ENCODE assay signal across 16 cellular contexts in genomic region chr1:9625761-9626160, GRCh38. TPM values are rescaled to one million over a fixed set of nuclear protein-coding genes. Genes with fewer than 3 reads are reported as not detected.
DNase-seq lines count a peak whose midpoint lies in the region; ATAC-seq and TF ChIP-seq lines count a peak whose summit lies in the region.
"Had no signal": no experiment of that assay in that cellular context is flagged by ENCODE, and none has a peak within 500 bp of the region (broad histone marks: within the 10 kb centered on the region; RNA-seq: fewer than 3 reads in every experiment).

No MANE protein-coding gene starts in this region.

- DNase-seq in activated CD4-positive, alpha-beta T cell treated with anti-CD3 and anti-CD28 coated beads for 36 hours: peak; percentile 15
- no peak for DNase-seq in activated CD4-positive, alpha-beta T cell treated with anti-CD3 and anti-CD28 coated beads, Interleukin-2, amount 50 U/mL, for 4 hours
- DNase-seq in GM20000 (ENCODE audit: low spot score): peak; percentile 17
- no peak for DNase-seq in activated CD4-positive, alpha-beta memory T cell treated with anti-CD3 and anti-CD28 coated beads for 36 hours
- DNase-seq in naive thymus-derived CD8-positive, alpha-beta T cell: no peak
- DNase-seq in activated CD4-positive, CD25-positive, alpha-beta regulatory T cell (lab: John Stamatoyannopoulos, UW): no peak
- DNase-seq in retina: no peak
- no peak for DNase-seq in GM03348 (ENCODE audit: low spot score)
- DNase-seq: caudate nucleus, endodermal cell, hypothalamus, NCI-H1694, NCI-H446, ovary, SJCRH30, small intestine had no signal

- intact Hi-C loops in activated CD4-positive, alpha-beta T cell treated with anti-CD3 and anti-CD28 coated beads for 36 hours (cut with DNase I, micrococcal nuclease): loop anchor here (2.0 to 5.0 kb wide), 4 partner anchors 47 to 407 kb away; partner anchors contain the start of gene UBE4B (in 1 of the 2)
- intact Hi-C loops in activated CD4-positive, alpha-beta memory T cell treated with anti-CD3 and anti-CD28 coated beads for 36 hours (cut with micrococcal nuclease): loop anchor here (2.0 kb wide), 1 partner anchor 657 kb away; no protein-coding TSS in a partner anchor

- H3K4me1 Mint-ChIP-seq in activated CD4-positive, alpha-beta T cell treated with anti-CD3 and anti-CD28 coated beads for 36 hours: peaks cover 29% of the 10 kb centered on the region
- peaks cover 29% of the 10 kb centered on the region for H3K4me1 Mint-ChIP-seq in activated CD4-positive, alpha-beta memory T cell treated with anti-CD3 and anti-CD28 coated beads for 36 hours (ENCODE audit: low read depth)
- H3K4me1 Mint-ChIP-seq in naive thymus-derived CD8-positive, alpha-beta T cell: peaks cover 18 to 44% (median 28%) of the 10 kb centered on the region in 4 donors
- H3K4me1 Mint-ChIP-seq: endodermal cell had no signal

- H3K9me3 Mint-ChIP-seq in activated CD4-positive, alpha-beta T cell treated with anti-CD3 and anti-CD28 coated beads for 36 hours (ENCODE audit: low read depth): no peaks in the 10 kb centered on the region
- no peaks in the 10 kb centered on the region for H3K9me3 Mint-ChIP-seq in activated CD4-positive, alpha-beta memory T cell treated with anti-CD3 and anti-CD28 coated beads for 36 hours
- no peaks in the 10 kb centered on the region for H3K9me3 Mint-ChIP-seq in naive thymus-derived CD8-positive, alpha-beta T cell
- H3K9me3 Mint-ChIP-seq: endodermal cell had no signal

- TF ChIP-seq CTCF in GM20000 (IDR thresholded peaks at IDR 0.05; ENCODE audit: extremely low read depth, missing control alignments): no peak

- POLR2A ChIA-PET in activated CD4-positive, alpha-beta T cell treated with anti-CD3 and anti-CD28 coated beads for 36 hours (lab: Charles Lee): no interaction called here
- POLR2A ChIA-PET in activated CD4-positive, alpha-beta memory T cell treated with anti-CD3 and anti-CD28 coated beads for 36 hours (lab: Charles Lee): interaction anchor here (0.9 to 6.6 kb wide), 6 partner anchors 27 to 92 kb away, joined by 3 to 114 read pairs (median 4); partner anchors contain the start of gene PIK3CD
- POLR2A ChIA-PET in naive thymus-derived CD8-positive, alpha-beta T cell (lab: Charles Lee): interaction anchor here (0.7 to 28.5 kb wide), 7 partner anchors 34 to 159 kb away, joined by 3 to 1921 read pairs (median 19); partner anchors contain the start of gene PIK3CD

- peak overlapping the region; percentile 87 for H3K4me3 Mint-ChIP-seq in activated CD4-positive, alpha-beta T cell treated with anti-CD3 and anti-CD28 coated beads for 36 hours
- peak overlapping the region; percentile 87 for H3K4me3 Mint-ChIP-seq in activated CD4-positive, alpha-beta memory T cell treated with anti-CD3 and anti-CD28 coated beads for 36 hours
- peak overlapping the region; percentile 76 to 100 (median 92) for H3K4me3 Mint-ChIP-seq in naive thymus-derived CD8-positive, alpha-beta T cell
- H3K4me3 Mint-ChIP-seq: endodermal cell had no signal

- H3K27me3 Mint-ChIP-seq in activated CD4-positive, alpha-beta T cell treated with anti-CD3 and anti-CD28 coated beads for 36 hours: peaks cover 2% of the 10 kb centered on the region
- H3K27me3 Mint-ChIP-seq in activated CD4-positive, alpha-beta memory T cell treated with anti-CD3 and anti-CD28 coated beads for 36 hours: peaks cover 5% of the 10 kb centered on the region
- H3K27me3 Mint-ChIP-seq in naive thymus-derived CD8-positive, alpha-beta T cell: peaks cover 0 to 4% (median 0%) of the 10 kb centered on the region in 5 donors

- ATAC-seq in activated CD4-positive, alpha-beta T cell treated with anti-CD3 and anti-CD28 coated beads for 36 hours: no peak
- ATAC-seq in naive thymus-derived CD8-positive, alpha-beta T cell: no peak

- CTCF ChIA-PET in activated CD4-positive, alpha-beta T cell treated with anti-CD3 and anti-CD28 coated beads for 36 hours (lab: Charles Lee): interaction anchor here (0.8 to 6.5 kb wide), 18 partner anchors 9 to 320 kb away, joined by 3 to 100 read pairs (median 4); partner anchors contain the start of gene PIK3CD
- CTCF ChIA-PET in activated CD4-positive, alpha-beta memory T cell treated with anti-CD3 and anti-CD28 coated beads for 36 hours (lab: Charles Lee): interaction anchor here (1.0 to 6.6 kb wide), 20 partner anchors 10 to 243 kb away, joined by 3 to 113 read pairs (median 8); partner anchors contain the start of gene PIK3CD

- H3K27ac Mint-ChIP-seq in activated CD4-positive, alpha-beta T cell treated with anti-CD3 and anti-CD28 coated beads for 36 hours: peak overlapping the region; percentile 68
- H3K27ac Mint-ChIP-seq in activated CD4-positive, alpha-beta memory T cell treated with anti-CD3 and anti-CD28 coated beads for 36 hours: peak overlapping the region; percentile 34
- H3K27ac Mint-ChIP-seq in naive thymus-derived CD8-positive, alpha-beta T cell: peak overlapping the region in 7 of 10 donors; percentile 75 to 93 (median 85)
- H3K27ac Mint-ChIP-seq: endodermal cell had no signal

- peaks cover 6% of the 10 kb centered on the region for H3K36me3 Mint-ChIP-seq in activated CD4-positive, alpha-beta T cell treated with anti-CD3 and anti-CD28 coated beads for 36 hours (ENCODE audit: low read depth)
- peaks cover 8% of the 10 kb centered on the region for H3K36me3 Mint-ChIP-seq in activated CD4-positive, alpha-beta memory T cell treated with anti-CD3 and anti-CD28 coated beads for 36 hours
- peaks cover 3 to 6% (median 5%) of the 10 kb centered on the region in 3 donors for H3K36me3 Mint-ChIP-seq in naive thymus-derived CD8-positive, alpha-beta T cell

RNA-seq across cellular contexts. Expression of gene PIK3CD, which starts 25.8 kb away (rescaled TPM):
- 100 to 1,000 TPM in 1 of 2 experiments, 10 to 100 TPM in 1; 96.4 to 114 TPM for total RNA-seq in activated CD4-positive, alpha-beta T cell treated with anti-CD3 and anti-CD28 coated beads for 36 hours
- 100 to 1,000 TPM; 129 to 138 TPM for total RNA-seq in activated CD4-positive, alpha-beta memory T cell treated with anti-CD3 and anti-CD28 coated beads for 36 hours
- 100 to 1,000 TPM; 334 to 343 TPM for total RNA-seq in naive thymus-derived CD8-positive, alpha-beta T cell
- polyA plus RNA-seq in naive thymus-derived CD8-positive, alpha-beta T cell: 100 to 1,000 TPM in 1 of 3 donors, 10 to 100 TPM in 2; 56.8 to 166 (median 87.4) TPM

RNA-seq across cellular contexts. Expression of gene TMEM201, which starts 37.0 kb away (rescaled TPM):
- 10 to 100 TPM; 14.6 to 15.1 TPM for total RNA-seq in activated CD4-positive, alpha-beta T cell treated with anti-CD3 and anti-CD28 coated beads for 36 hours
- 10 to 100 TPM; 12.2 to 14.0 TPM for total RNA-seq in activated CD4-positive, alpha-beta memory T cell treated with anti-CD3 and anti-CD28 coated beads for 36 hours
- total RNA-seq in naive thymus-derived CD8-positive, alpha-beta T cell: 1 to 10 TPM; 8.8 to 9.2 TPM
- polyA plus RNA-seq in naive thymus-derived CD8-positive, alpha-beta T cell: 1 to 10 TPM in 2 of 3 donors, under 1 TPM in 1; 0.73 to 2.2 (median 1.1) TPM

Comparison
In these comparisons a context has a peak if more than half of its experiments do, and no peak if none do; other contexts are left out.
1. DNase-seq: peak in activated CD4-positive, alpha-beta T cell treated with anti-CD3 and anti-CD28 coated beads for 36 hours (single experiment) and GM20000 (single experiment); none in activated CD4-positive, alpha-beta T cell treated with anti-CD3 and anti-CD28 coated beads, Interleukin-2, amount 50 U/mL, for 4 hours (0 of 2), activated CD4-positive, alpha-beta memory T cell treated with anti-CD3 and anti-CD28 coated beads for 36 hours (single experiment), naive thymus-derived CD8-positive, alpha-beta T cell (0 of 10), activated CD4-positive, CD25-positive, alpha-beta regulatory T cell (0 of 4), retina (single experiment) and GM03348 (single experiment).
2. H3K27ac Mint-ChIP-seq: peak in every context shown above with its lines; median percentile 85 in naive thymus-derived CD8-positive, alpha-beta T cell; 68 in activated CD4-positive, alpha-beta T cell treated with anti-CD3 and anti-CD28 coated beads for 36 hours; 34 in activated CD4-positive, alpha-beta memory T cell treated with anti-CD3 and anti-CD28 coated beads for 36 hours.
3. Peak in every context shown above with its lines, with median percentiles within 50 percentile points of each other: H3K4me3 Mint-ChIP-seq.